In the genomic region with DNA sequence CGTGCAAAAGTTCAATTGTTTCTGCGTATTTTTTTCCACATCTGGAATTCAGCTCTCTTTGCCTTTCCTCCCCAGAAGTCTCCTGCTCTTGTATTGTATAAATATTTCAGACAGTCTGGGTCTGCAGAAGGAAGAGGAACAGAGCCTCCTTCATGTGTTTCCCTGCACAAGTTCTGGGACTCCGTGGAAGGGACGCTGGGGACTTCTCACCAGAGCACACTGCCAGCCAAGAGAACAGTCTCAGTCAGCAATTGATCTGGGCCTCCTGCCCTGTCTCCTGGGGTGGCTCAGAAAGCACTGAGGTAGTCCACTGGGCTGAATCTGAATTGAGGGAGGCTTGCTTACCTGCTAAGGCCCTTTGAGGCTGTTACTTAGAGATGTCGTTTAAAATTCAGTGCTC, we compare ENCODE assay signal across 22 cellular contexts.
"Had no signal": no experiment of that assay in that cellular context is flagged by ENCODE, and none has a peak within 500 bp of the region (broad histone marks: within the 10 kb centered on the region; RNA-seq: fewer than 3 reads in every experiment).

No MANE protein-coding gene starts in this region.

- H3K9me3 ChIP-seq: esophagus squamous epithelium, gastrocnemius medialis, heart right ventricle, left lung, lower lobe of right lung, mucosa of descending colon had no signal

- H3K36me3 Mint-ChIP-seq: mesothelial cell of epicardium had no signal

- H3K4me1 ChIP-seq: gastrocnemius medialis, heart right ventricle, left lung, lower lobe of right lung had no signal

- H3K4me3 ChIP-seq: coronary artery, dorsolateral prefrontal cortex, esophagus squamous epithelium, gastrocnemius medialis, heart right ventricle, left lung, lower lobe of right lung, mucosa of descending colon had no signal

- DNase-seq: dermis blood vessel endothelial cell; dorsolateral prefrontal cortex; effector CD4-positive, alpha-beta T cell; effector memory CD4-positive, alpha-beta T cell; erythroblast; esophagus squamous epithelium; foreskin fibroblast; foreskin melanocyte; gastrocnemius medialis; glutamatergic neuron; heart right ventricle; hippocampal formation; left cardiac atrium; left lung; left ventricle myocardium superior; lower lobe of right lung; mesenchymal stem cell; mucosa of descending colon had no signal

- H3K9me3 Mint-ChIP-seq: mesothelial cell of epicardium had no signal

- H3K4me3 Mint-ChIP-seq: mesothelial cell of epicardium had no signal

- H3K27me3 ChIP-seq: gastrocnemius medialis had no signal

- ATAC-seq: esophagus mucosa, gastrocnemius medialis, heart right ventricle, left cardiac atrium, left lung, left ventricle myocardium superior, lower lobe of right lung, mucosa of descending colon had no signal

- H3K4me1 Mint-ChIP-seq: mesothelial cell of epicardium had no signal

- H3K27ac ChIP-seq: coronary artery, dorsolateral prefrontal cortex, epithelial cell of prostate, esophagus squamous epithelium, gastrocnemius medialis, heart right ventricle, left lung, lower lobe of right lung had no signal

- H3K36me3 ChIP-seq: esophagus squamous epithelium, gastrocnemius medialis, heart right ventricle, left lung, lower lobe of right lung had no signal

- H3K27ac Mint-ChIP-seq: mesothelial cell of epicardium had no signal
